In genomic region chr22:24003887-24004286, GRCh38 we compare ENCODE assay signal across 28 cellular contexts. TPM values are rescaled to one million over a fixed set of nuclear protein-coding genes. Genes with fewer than 3 reads are reported as not detected.
"Had no signal": no experiment of that assay in that cellular context is flagged by ENCODE, and none has a peak within 500 bp of the region (broad histone marks: within the 10 kb centered on the region; RNA-seq: fewer than 3 reads in every experiment).

No MANE protein-coding gene starts in this region.

- H3K4me1 Mint-ChIP-seq: activated B cell treated with CpG ODN at 0.5 μM for 24 hours; activated CD4-positive, alpha-beta T cell treated with anti-CD3 and anti-CD28 coated beads for 36 hours; activated naive CD8-positive, alpha-beta T cell treated with anti-CD3 and anti-CD28 coated beads for 36 hours; central memory CD8-positive, alpha-beta T cell had no signal

- H3K9me3 ChIP-seq: breast epithelium, esophagus squamous epithelium, gastrocnemius medialis, mucosa of descending colon, testis, uterus had no signal

- H3K9me3 Mint-ChIP-seq: activated B cell treated with CpG ODN at 0.5 μM for 24 hours; activated CD4-positive, alpha-beta memory T cell treated with anti-CD3 and anti-CD28 coated beads for 36 hours; activated naive CD8-positive, alpha-beta T cell treated with anti-CD3 and anti-CD28 coated beads for 36 hours; central memory CD8-positive, alpha-beta T cell; nephron progenitor cell had no signal

- H3K27me3 Mint-ChIP-seq: activated B cell treated with CpG ODN at 0.5 μM for 24 hours; activated naive CD8-positive, alpha-beta T cell treated with anti-CD3 and anti-CD28 coated beads for 36 hours had no signal

- H3K4me1 ChIP-seq: uterus had no signal

- H3K27me3 ChIP-seq: breast epithelium, esophagus squamous epithelium, gastrocnemius medialis, testis, uterus had no signal

- H3K27ac ChIP-seq: breast epithelium, esophagus squamous epithelium, gastrocnemius medialis, testis, uterus had no signal

- H3K27ac Mint-ChIP-seq: activated B cell treated with CpG ODN at 0.5 μM for 24 hours; activated CD4-positive, alpha-beta memory T cell treated with anti-CD3 and anti-CD28 coated beads for 36 hours; activated CD4-positive, alpha-beta T cell treated with anti-CD3 and anti-CD28 coated beads for 36 hours; activated naive CD8-positive, alpha-beta T cell treated with anti-CD3 and anti-CD28 coated beads for 36 hours had no signal

- ATAC-seq: activated CD4-positive, alpha-beta T cell treated with anti-CD3 and anti-CD28 coated beads for 36 hours; gastrocnemius medialis; left colon; mucosa of descending colon had no signal

- H3K4me3 Mint-ChIP-seq: activated B cell treated with CpG ODN at 0.5 μM for 24 hours; activated CD4-positive, alpha-beta memory T cell treated with anti-CD3 and anti-CD28 coated beads for 36 hours; activated CD4-positive, alpha-beta T cell treated with anti-CD3 and anti-CD28 coated beads for 36 hours; activated naive CD8-positive, alpha-beta T cell treated with anti-CD3 and anti-CD28 coated beads for 36 hours; central memory CD8-positive, alpha-beta T cell; nephron progenitor cell had no signal

- FAIRE-seq: colon, keratinocyte had no signal

- H3K36me3 ChIP-seq: breast epithelium, esophagus squamous epithelium, gastrocnemius medialis, uterus had no signal

- DNase-seq: activated B cell treated with CpG ODN at 0.5 μM for 24 hours; activated CD4-positive, alpha-beta memory T cell treated with anti-CD3 and anti-CD28 coated beads for 36 hours; activated CD4-positive, alpha-beta T cell treated with anti-CD3 and anti-CD28 coated beads for 36 hours; activated naive CD4-positive, alpha-beta T cell treated with Interleukin-2 at 50 U/mL for 16 hours; activated naive CD8-positive, alpha-beta T cell treated with anti-CD3 and anti-CD28 coated beads for 36 hours; activated T-cell treated with anti-CD3 and anti-CD28 coated beads, Interleukin-2, amount 50 U/mL, for 48 hours; esophagus squamous epithelium; gastrocnemius medialis; head of caudate nucleus; hypothalamus; left colon; mesenchymal stem cell; mucosa of descending colon; nephron progenitor cell; stimulated activated CD4-positive, alpha-beta T cell treated with anti-CD3 and anti-CD28 coated beads, Interleukin-4, amount 100 ng/mL, for 1 hour; stimulated activated naive CD4-positive, alpha-beta T cell; T1000; testis; trophoblast cell; uterus had no signal

- H3K4me3 ChIP-seq: breast epithelium, esophagus squamous epithelium, gastrocnemius medialis, mucosa of descending colon, testis, uterus had no signal

- H3K36me3 Mint-ChIP-seq: activated CD4-positive, alpha-beta memory T cell treated with anti-CD3 and anti-CD28 coated beads for 36 hours; activated naive CD8-positive, alpha-beta T cell treated with anti-CD3 and anti-CD28 coated beads for 36 hours had no signal

RNA-seq across cellular contexts. Expression of gene GSTT4, which starts 1.4 kb away (rescaled TPM):
- total RNA-seq: activated B cell treated with CpG ODN at 0.5 μM for 24 hours; activated CD4-positive, alpha-beta memory T cell treated with anti-CD3 and anti-CD28 coated beads for 36 hours; activated CD4-positive, alpha-beta T cell treated with anti-CD3 and anti-CD28 coated beads for 36 hours; activated naive CD8-positive, alpha-beta T cell treated with anti-CD3 and anti-CD28 coated beads for 36 hours; breast epithelium; esophagus squamous epithelium; gastrocnemius medialis; left colon; lower leg skin; mucosa of descending colon; osteoblast; posterior vena cava; renal cortical epithelial cell; uterus had no signal
- polyA plus RNA-seq: keratinocyte had no signal

RNA-seq across cellular contexts. Expression of gene GSTT2, which starts 24.0 kb away (rescaled TPM):
- total RNA-seq: activated B cell treated with CpG ODN at 0.5 μM for 24 hours; activated CD4-positive, alpha-beta memory T cell treated with anti-CD3 and anti-CD28 coated beads for 36 hours; activated CD4-positive, alpha-beta T cell treated with anti-CD3 and anti-CD28 coated beads for 36 hours; activated naive CD8-positive, alpha-beta T cell treated with anti-CD3 and anti-CD28 coated beads for 36 hours; breast epithelium; esophagus squamous epithelium; mucosa of descending colon; uterus had no signal

RNA-seq across cellular contexts. Expression of gene DDTL, which starts 37.2 kb away (rescaled TPM):
- total RNA-seq: activated naive CD8-positive, alpha-beta T cell treated with anti-CD3 and anti-CD28 coated beads for 36 hours had no signal
